17 cellular contexts compared by ENCODE assay signal in genomic region chr13:33265133-33265532, GRCh38.
"Had no signal": no experiment of that assay in that cellular context is flagged by ENCODE, and none has a peak within 500 bp of the region (broad histone marks: within the 10 kb centered on the region; RNA-seq: fewer than 3 reads in every experiment).

No MANE protein-coding gene starts in this region.

- H3K9me3 Mint-ChIP-seq: activated CD4-positive, alpha-beta memory T cell treated with anti-CD3 and anti-CD28 coated beads for 36 hours; activated naive CD8-positive, alpha-beta T cell treated with anti-CD3 and anti-CD28 coated beads for 36 hours; naive thymus-derived CD4-positive, alpha-beta T cell had no signal

- H3K9me3 ChIP-seq: breast epithelium, esophagus squamous epithelium, neutrophil, right lobe of liver, uterus had no signal

- H3K27ac Mint-ChIP-seq: activated CD4-positive, alpha-beta memory T cell treated with anti-CD3 and anti-CD28 coated beads for 36 hours; activated naive CD8-positive, alpha-beta T cell treated with anti-CD3 and anti-CD28 coated beads for 36 hours; naive thymus-derived CD4-positive, alpha-beta T cell had no signal

- H3K36me3 ChIP-seq: breast epithelium, esophagus squamous epithelium, neutrophil, right lobe of liver, uterus had no signal

- H3K27ac ChIP-seq: foreskin keratinocyte, hepatocyte, neutrophil had no signal

- H3K36me3 Mint-ChIP-seq: activated CD4-positive, alpha-beta memory T cell treated with anti-CD3 and anti-CD28 coated beads for 36 hours; activated naive CD8-positive, alpha-beta T cell treated with anti-CD3 and anti-CD28 coated beads for 36 hours; naive thymus-derived CD4-positive, alpha-beta T cell had no signal

- H2AFZ ChIP-seq: hepatocyte had no signal

- ATAC-seq: foreskin keratinocyte; naive thymus-derived CD4-positive, alpha-beta T cell; stimulated activated naive CD8-positive, alpha-beta T cell treated with anti-CD3 and anti-CD28 coated beads, Interleukin-15, Interleukin-2, amounts not matched to agents 100 U/mL and 50 U/mL, for 24 hours had no signal

- H3K4me3 ChIP-seq: breast epithelium, esophagus squamous epithelium, hepatocyte, right lobe of liver, uterus had no signal

- H3K27me3 ChIP-seq: breast epithelium, esophagus squamous epithelium, foreskin keratinocyte, hepatocyte, neutrophil, right lobe of liver, uterus had no signal

- H3K4me1 ChIP-seq: uterus had no signal

- DNase-seq: activated CD4-positive, alpha-beta memory T cell treated with anti-CD3 and anti-CD28 coated beads for 36 hours; activated CD4-positive, alpha-beta T cell treated with anti-CD3 and anti-CD28 coated beads for 1 hour; activated gamma-delta T cell treated with Interleukin-2 at 50 U/mL for 16 hours; activated naive CD8-positive, alpha-beta T cell treated with anti-CD3 and anti-CD28 coated beads for 36 hours; activated T-cell treated with anti-CD3 and anti-CD28 coated beads, Interleukin-2, amount 50 U/mL, for 48 hours; esophagus squamous epithelium; foreskin keratinocyte; naive thymus-derived CD4-positive, alpha-beta T cell; right lobe of liver; stimulated activated CD4-positive, alpha-beta T cell treated with anti-CD3 and anti-CD28 coated beads, Interleukin-2, amount 100 ng/mL, for 48 hours; stimulated activated CD8-positive, alpha-beta memory T cell treated with anti-CD3 and anti-CD28 coated beads, Interleukin-4, amount 100 ng/mL, for 48 hours; stimulated activated naive CD8-positive, alpha-beta T cell treated with anti-CD3 and anti-CD28 coated beads, Interleukin-15, Interleukin-2, amounts not matched to agents 100 U/mL and 50 U/mL, for 24 hours; T-helper 9 cell; uterus had no signal

- H3K27me3 Mint-ChIP-seq: activated naive CD8-positive, alpha-beta T cell treated with anti-CD3 and anti-CD28 coated beads for 36 hours had no signal

- H3K4me2 ChIP-seq: hepatocyte had no signal

- H3K4me1 Mint-ChIP-seq: activated naive CD8-positive, alpha-beta T cell treated with anti-CD3 and anti-CD28 coated beads for 36 hours had no signal

- H3K4me3 Mint-ChIP-seq: activated CD4-positive, alpha-beta memory T cell treated with anti-CD3 and anti-CD28 coated beads for 36 hours; activated naive CD8-positive, alpha-beta T cell treated with anti-CD3 and anti-CD28 coated beads for 36 hours; naive thymus-derived CD4-positive, alpha-beta T cell had no signal
